Comparison of ENCODE assay signal across 1 cellular context in genomic region chr6:139327038-139327437, GRCh38.
TF ChIP-seq lines count a peak whose summit lies in the region.

No MANE protein-coding gene starts in this region.

TF ChIP-seq in GM12878, 131 proteins besides CTCF, POLR2A, EP300 and RAD21 (continued from another document and continues in another):
- TF ChIP-seq MLLT1 (IDR thresholded peaks at IDR 0.05) (peak; percentile 59), PAX8 (IDR thresholded peaks at IDR 0.05) (no peak), ASH2L (IDR thresholded peaks at IDR 0.05; ENCODE audit: borderline replicate concordance, low read depth) (no peak), SREBF1 (IDR thresholded peaks at IDR 0.05; ENCODE audit: low read length) (no peak), GATAD2B (conservative IDR thresholded peaks at IDR 0.05; ENCODE audit: low read depth) (peak; percentile 78; the same call in 1 of the 2 replicates), BHLHE40 (IDR thresholded peaks at IDR 0.05; ENCODE audit: borderline replicate concordance in 1 of 2, low read depth in 2 of 2, low read length in 1 of 2) (peak in 1 of 2 experiments; percentile 50; a peak in 2 of 4 replicates), NRF1 (conservative IDR thresholded peaks at IDR 0.05; ENCODE audit: low read depth, low read length) (no peak), E4F1 (IDR thresholded peaks at IDR 0.05; ENCODE audit: borderline replicate concordance, partially characterized antibody) (no peak), SMAD5 (IDR thresholded peaks at IDR 0.05; ENCODE audit: low read depth) (no peak), SIN3A (IDR thresholded peaks at IDR 0.05; ENCODE audit: low read depth, low read length) (no peak), E2F8 (IDR thresholded peaks at IDR 0.05; ENCODE audit: low read depth, partially characterized antibody) (no peak), CBX3 (IDR thresholded peaks at IDR 0.05; ENCODE audit: borderline replicate concordance, low read depth) (no peak), PAX5 (IDR thresholded peaks at IDR 0.05; ENCODE audit: borderline replicate concordance, low read depth, low read length) (peak; percentile 74; the same call in 1 of the 2 replicates), ZNF622 (IDR thresholded peaks at IDR 0.05) (no peak), FOXK2 (IDR thresholded peaks at IDR 0.05) (no peak), MYC (IDR thresholded peaks at IDR 0.05; ENCODE audit: insufficient read depth, insufficient read length, insufficient replicate concordance, low read length, severe bottlenecking) (no peak), JUND (IDR thresholded peaks at IDR 0.05; ENCODE audit: low read depth, low read length) (no peak), MEF2B (IDR thresholded peaks at IDR 0.05; ENCODE audit: partially characterized antibody, poor library complexity, severe bottlenecking) (peak; percentile 39), IRF5 (IDR thresholded peaks at IDR 0.05; ENCODE audit: borderline replicate concordance) (no peak), SMAD1 (IDR thresholded peaks at IDR 0.05; ENCODE audit: low read depth, partially characterized antibody) (no peak), ZNF592 (IDR thresholded peaks at IDR 0.05) (no peak), SUZ12 (IDR thresholded peaks at IDR 0.05; ENCODE audit: unreplicated experiment) (no peak), NFYA (IDR thresholded peaks at IDR 0.05; ENCODE audit: borderline replicate concordance, low read depth, low read length) (no peak), STAT1 (conservative IDR thresholded peaks at IDR 0.05) (no peak), ATF7 (IDR thresholded peaks at IDR 0.05; ENCODE audit: low read depth) (no peak), LARP7 (IDR thresholded peaks at IDR 0.05) (no peak), TARDBP (IDR thresholded peaks at IDR 0.05; ENCODE audit: borderline replicate concordance) (no peak), WRNIP1 (IDR thresholded peaks at IDR 0.05; ENCODE audit: borderline replicate concordance, low read depth, low read length) (no peak), POU2F2 (IDR thresholded peaks at IDR 0.05; ENCODE audit: borderline replicate concordance, low read depth, low read length) (peak; percentile 33; the same call in 1 of the 3 replicates), RELA (IDR thresholded peaks at IDR 0.05; ENCODE audit: borderline replicate concordance, partially characterized antibody) (no peak), E2F4 (IDR thresholded peaks at IDR 0.05; ENCODE audit: low read depth, low read length) (no peak), EED (IDR thresholded peaks at IDR 0.05; ENCODE audit: low read depth) (peak; percentile 90)
- TF ChIP-seq, protein P1, sequence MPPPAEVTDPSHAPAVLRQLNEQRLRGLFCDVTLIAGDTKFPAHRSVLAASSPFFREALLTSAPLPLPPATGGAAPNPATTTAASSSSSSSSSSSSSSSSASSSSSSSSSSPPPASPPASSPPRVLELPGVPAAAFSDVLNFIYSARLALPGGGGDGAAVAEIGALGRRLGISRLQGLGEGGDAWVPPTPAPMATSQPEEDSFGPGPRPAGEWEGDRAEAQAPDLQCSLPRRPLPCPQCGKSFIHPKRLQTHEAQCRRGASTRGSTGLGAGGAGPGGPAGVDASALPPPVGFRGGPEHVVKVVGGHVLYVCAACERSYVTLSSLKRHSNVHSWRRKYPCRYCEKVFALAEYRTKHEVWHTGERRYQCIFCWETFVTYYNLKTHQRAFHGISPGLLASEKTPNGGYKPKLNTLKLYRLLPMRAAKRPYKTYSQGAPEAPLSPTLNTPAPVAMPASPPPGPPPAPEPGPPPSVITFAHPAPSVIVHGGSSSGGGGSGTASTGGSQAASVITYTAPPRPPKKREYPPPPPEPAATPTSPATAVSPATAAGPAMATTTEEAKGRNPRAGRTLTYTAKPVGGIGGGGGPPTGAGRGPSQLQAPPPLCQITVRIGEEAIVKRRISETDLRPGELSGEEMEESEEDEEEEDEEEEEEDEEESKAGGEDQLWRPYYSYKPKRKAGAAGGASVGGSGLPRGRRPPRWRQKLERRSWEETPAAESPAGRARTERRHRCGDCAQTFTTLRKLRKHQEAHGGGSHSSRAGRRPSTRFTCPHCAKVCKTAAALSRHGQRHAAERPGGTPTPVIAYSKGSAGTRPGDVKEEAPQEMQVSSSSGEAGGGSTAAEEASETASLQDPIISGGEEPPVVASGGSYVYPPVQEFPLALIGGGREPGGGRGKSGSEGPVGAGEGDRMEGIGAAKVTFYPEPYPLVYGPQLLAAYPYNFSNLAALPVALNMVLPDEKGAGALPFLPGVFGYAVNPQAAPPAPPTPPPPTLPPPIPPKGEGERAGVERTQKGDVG (CRISPR knock-in tag; IDR thresholded peaks at IDR 0.05): no peak
- TF ChIP-seq, protein P2, sequence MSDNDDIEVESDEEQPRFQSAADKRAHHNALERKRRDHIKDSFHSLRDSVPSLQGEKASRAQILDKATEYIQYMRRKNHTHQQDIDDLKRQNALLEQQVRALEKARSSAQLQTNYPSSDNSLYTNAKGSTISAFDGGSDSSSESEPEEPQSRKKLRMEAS (IDR thresholded peaks at IDR 0.05; ENCODE audit: low read depth, low read length): no peak
- TF ChIP-seq, protein P3, sequence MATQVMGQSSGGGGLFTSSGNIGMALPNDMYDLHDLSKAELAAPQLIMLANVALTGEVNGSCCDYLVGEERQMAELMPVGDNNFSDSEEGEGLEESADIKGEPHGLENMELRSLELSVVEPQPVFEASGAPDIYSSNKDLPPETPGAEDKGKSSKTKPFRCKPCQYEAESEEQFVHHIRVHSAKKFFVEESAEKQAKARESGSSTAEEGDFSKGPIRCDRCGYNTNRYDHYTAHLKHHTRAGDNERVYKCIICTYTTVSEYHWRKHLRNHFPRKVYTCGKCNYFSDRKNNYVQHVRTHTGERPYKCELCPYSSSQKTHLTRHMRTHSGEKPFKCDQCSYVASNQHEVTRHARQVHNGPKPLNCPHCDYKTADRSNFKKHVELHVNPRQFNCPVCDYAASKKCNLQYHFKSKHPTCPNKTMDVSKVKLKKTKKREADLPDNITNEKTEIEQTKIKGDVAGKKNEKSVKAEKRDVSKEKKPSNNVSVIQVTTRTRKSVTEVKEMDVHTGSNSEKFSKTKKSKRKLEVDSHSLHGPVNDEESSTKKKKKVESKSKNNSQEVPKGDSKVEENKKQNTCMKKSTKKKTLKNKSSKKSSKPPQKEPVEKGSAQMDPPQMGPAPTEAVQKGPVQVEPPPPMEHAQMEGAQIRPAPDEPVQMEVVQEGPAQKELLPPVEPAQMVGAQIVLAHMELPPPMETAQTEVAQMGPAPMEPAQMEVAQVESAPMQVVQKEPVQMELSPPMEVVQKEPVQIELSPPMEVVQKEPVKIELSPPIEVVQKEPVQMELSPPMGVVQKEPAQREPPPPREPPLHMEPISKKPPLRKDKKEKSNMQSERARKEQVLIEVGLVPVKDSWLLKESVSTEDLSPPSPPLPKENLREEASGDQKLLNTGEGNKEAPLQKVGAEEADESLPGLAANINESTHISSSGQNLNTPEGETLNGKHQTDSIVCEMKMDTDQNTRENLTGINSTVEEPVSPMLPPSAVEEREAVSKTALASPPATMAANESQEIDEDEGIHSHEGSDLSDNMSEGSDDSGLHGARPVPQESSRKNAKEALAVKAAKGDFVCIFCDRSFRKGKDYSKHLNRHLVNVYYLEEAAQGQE (IDR thresholded peaks at IDR 0.05; ENCODE audit: low read depth, low read length): no peak
- TF ChIP-seq, protein P4, sequence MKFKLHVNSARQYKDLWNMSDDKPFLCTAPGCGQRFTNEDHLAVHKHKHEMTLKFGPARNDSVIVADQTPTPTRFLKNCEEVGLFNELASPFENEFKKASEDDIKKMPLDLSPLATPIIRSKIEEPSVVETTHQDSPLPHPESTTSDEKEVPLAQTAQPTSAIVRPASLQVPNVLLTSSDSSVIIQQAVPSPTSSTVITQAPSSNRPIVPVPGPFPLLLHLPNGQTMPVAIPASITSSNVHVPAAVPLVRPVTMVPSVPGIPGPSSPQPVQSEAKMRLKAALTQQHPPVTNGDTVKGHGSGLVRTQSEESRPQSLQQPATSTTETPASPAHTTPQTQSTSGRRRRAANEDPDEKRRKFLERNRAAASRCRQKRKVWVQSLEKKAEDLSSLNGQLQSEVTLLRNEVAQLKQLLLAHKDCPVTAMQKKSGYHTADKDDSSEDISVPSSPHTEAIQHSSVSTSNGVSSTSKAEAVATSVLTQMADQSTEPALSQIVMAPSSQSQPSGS (IDR thresholded peaks at IDR 0.05; ENCODE audit: low read length): no peak
